Comparison of ENCODE assay signal across 11 cellular contexts in genomic region chr10:79158402-79159097, GRCh38.
DNase-seq lines count a peak whose midpoint lies in the region; ATAC-seq and TF ChIP-seq lines count a peak whose summit lies in the region.
"Had no signal": no experiment of that assay in that cellular context is flagged by ENCODE, and none has a peak within 500 bp of the region (broad histone marks: within the 10 kb centered on the region; RNA-seq: fewer than 3 reads in every experiment).

No MANE protein-coding gene starts in this region.

- no peak for ATAC-seq in SK-N-SH treated with all-trans-retinoic acid at 6 μM for 48 hours
- ATAC-seq: stimulated activated memory B cell treated with anti-CD40 and anti-IgM and Interleukin-4, amounts not matched to agents 10 μg/mL and 1 μg/mL and 100 μg/mL, for 72 hours had no signal

- no peaks in the 10 kb centered on the region; the same call in 1 of the 2 replicates for H4K20me1 ChIP-seq in SK-N-SH (ENCODE audit: insufficient read depth)

- WGBS in SK-N-SH (ENCODE audit: low lambda C conversion rate): 67% methylated on average over 2 of the region's 9 CpGs
- WGBS in esophagus, 2 donors: 83 to 88% methylated on average over 9 of the region's 9 CpGs
- WGBS in urinary bladder: 82% methylated on average over 9 of the region's 9 CpGs

- peak overlapping the region; percentile 43 for H3K27ac Mint-ChIP-seq in neural crest cell (ENCODE audit: unreplicated experiment)
- H3K27ac Mint-ChIP-seq in activated naive CD4-positive, alpha-beta T cell treated with anti-CD3 and anti-CD28 coated beads for 36 hours: no peak overlapping the region
- H3K27ac Mint-ChIP-seq: activated B cell treated with CpG ODN at 0.5 μM for 24 hours; stimulated activated memory B cell treated with anti-CD40 and anti-IgM and Interleukin-4, amounts not matched to agents 10 μg/mL and 1 μg/mL and 100 μg/mL, for 72 hours had no signal

- H3K9me2 ChIP-seq in SK-N-SH: no peaks in the 10 kb centered on the region

- no peak overlapping the region for H3K4me3 ChIP-seq in SK-N-SH (ENCODE audit: low read depth in 2 of 2, low read length in 1 of 2)
- H3K4me3 ChIP-seq in esophagus (ENCODE audit: low read depth in 1 of 2, low read length in 2 of 2): no peak overlapping the region
- H3K4me3 ChIP-seq in urinary bladder (ENCODE audit: low read depth, low read length): no peak overlapping the region

- CTCF ChIA-PET in SK-N-SH (lab: Yijun Ruan, JAX): interaction anchor here (0.7 to 9.6 kb wide), 8 partner anchors 10 to 1112 kb away, joined by 3 to 91 read pairs (median 4); no protein-coding TSS in a partner anchor
- CTCF ChIA-PET in activated naive CD4-positive, alpha-beta T cell treated with anti-CD3 and anti-CD28 coated beads for 36 hours (lab: Charles Lee): interaction anchor here (0.5 to 0.6 kb wide), 2 partner anchors 236 to 1111 kb away, joined by 3 read pairs; no protein-coding TSS in a partner anchor

- H3K79me2 ChIP-seq in SK-N-SH (ENCODE audit: insufficient read depth): peaks cover 94% of the 10 kb centered on the region

- TF ChIP-seq RAD21 in SK-N-SH (IDR thresholded peaks at IDR 0.05; ENCODE audit: low read length): no peak

- no peaks in the 10 kb centered on the region for H3K36me3 Mint-ChIP-seq in neural crest cell (ENCODE audit: low read depth)
- H3K36me3 Mint-ChIP-seq in activated naive CD4-positive, alpha-beta T cell treated with anti-CD3 and anti-CD28 coated beads for 36 hours (ENCODE audit: low read depth): no peaks in the 10 kb centered on the region
- H3K36me3 Mint-ChIP-seq: stimulated activated memory B cell treated with anti-CD40 and anti-IgM and Interleukin-4, amounts not matched to agents 10 μg/mL and 1 μg/mL and 100 μg/mL, for 72 hours had no signal

- H3K36me3 ChIP-seq in SK-N-SH (replicated peaks in 1 of 2; ENCODE audit: control insufficient read depth in 1 of 2, insufficient read depth in 2 of 2, low read length in 1 of 2): peaks cover 9% of the 10 kb centered on the region in 2 experiments
- H3K36me3 ChIP-seq in esophagus (ENCODE audit: control insufficient read depth in 2 of 2, insufficient read depth in 2 of 2, low read length in 1 of 2): peaks cover 2 to 40% of the 10 kb centered on the region in 2 donors
- no peaks in the 10 kb centered on the region for H3K36me3 ChIP-seq in urinary bladder (ENCODE audit: insufficient read depth)

- no peak overlapping the region for H2AFZ ChIP-seq in SK-N-SH (ENCODE audit: low read depth)

- H3K27ac ChIP-seq in SK-N-SH (ENCODE audit: low read depth in 2 of 2, low read length in 1 of 2): peak overlapping the region; percentile 94 to 95
- H3K27ac ChIP-seq in esophagus (ENCODE audit: low read depth in 2 of 2, low read length in 1 of 2): peak overlapping the region; percentile 68 to 79
- H3K27ac ChIP-seq in urinary bladder (ENCODE audit: low read depth): peak overlapping the region; percentile 40

- no peak for TF ChIP-seq EP300 in SK-N-SH (IDR thresholded peaks at IDR 0.05; ENCODE audit: borderline replicate concordance in 1 of 2, low read depth in 1 of 2, low read length in 1 of 2)

- H3K9ac ChIP-seq in SK-N-SH: peak overlapping the region; percentile 71

- DNase-seq in SK-N-SH (peak; percentile 65), neural crest cell (ENCODE audit: low read depth, low spot score) (no peak), T-helper 2 cell (no peak), NCI-H1436 treated with DMSO at 0.1 percent for 48 hours (lab: John Stamatoyannopoulos, UW) (no peak)
- DNase-seq in activated naive CD4-positive, alpha-beta T cell treated with anti-CD3 and anti-CD28 coated beads for 36 hours: no peak
- DNase-seq: 8988T, activated B cell treated with CpG ODN at 0.5 μM for 24 hours had no signal

- intact Hi-C loops in activated naive CD4-positive, alpha-beta T cell treated with anti-CD3 and anti-CD28 coated beads for 36 hours (cut with micrococcal nuclease): no loop called here

- POLR2A ChIA-PET in SK-N-SH (lab: Yijun Ruan, JAX): interaction anchor here (1.9 kb wide), 1 partner anchor 20 kb away, joined by 5 read pairs; no protein-coding TSS in a partner anchor

- no peak overlapping the region for H3K4me3 Mint-ChIP-seq in neural crest cell
- H3K4me3 Mint-ChIP-seq in activated naive CD4-positive, alpha-beta T cell treated with anti-CD3 and anti-CD28 coated beads for 36 hours: no peak overlapping the region
- H3K4me3 Mint-ChIP-seq: activated B cell treated with CpG ODN at 0.5 μM for 24 hours; stimulated activated memory B cell treated with anti-CD40 and anti-IgM and Interleukin-4, amounts not matched to agents 10 μg/mL and 1 μg/mL and 100 μg/mL, for 72 hours had no signal

- H3K27me3 ChIP-seq in SK-N-SH (ENCODE audit: insufficient read depth) (no peaks in the 10 kb centered on the region), esophagus (ENCODE audit: control insufficient read depth in 1 of 2, insufficient read depth in 2 of 2, low read length in 2 of 2) (no peaks in the 10 kb centered on the region)

- H3K4me1 ChIP-seq in SK-N-SH (ENCODE audit: control insufficient read depth in 1 of 2, insufficient read depth in 2 of 2, low read depth in 1 of 2, low read length in 1 of 2): peaks cover 61 to 92% of the 10 kb centered on the region in 2 experiments
- peaks cover 20 to 48% of the 10 kb centered on the region in 2 donors for H3K4me1 ChIP-seq in esophagus (ENCODE audit: control insufficient read depth in 2 of 2, insufficient read depth in 2 of 2, low read length in 1 of 2)
- H3K4me1 ChIP-seq in urinary bladder (ENCODE audit: insufficient read depth): no peaks in the 10 kb centered on the region

- no peaks in the 10 kb centered on the region for H3K9me3 Mint-ChIP-seq in neural crest cell
- no peaks in the 10 kb centered on the region for H3K9me3 Mint-ChIP-seq in activated naive CD4-positive, alpha-beta T cell treated with anti-CD3 and anti-CD28 coated beads for 36 hours
- H3K9me3 Mint-ChIP-seq: activated B cell treated with CpG ODN at 0.5 μM for 24 hours; stimulated activated memory B cell treated with anti-CD40 and anti-IgM and Interleukin-4, amounts not matched to agents 10 μg/mL and 1 μg/mL and 100 μg/mL, for 72 hours had no signal

- peaks cover 47% of the 10 kb centered on the region for H3F3A ChIP-seq in SK-N-SH (replicated peaks; ENCODE audit: insufficient read depth)

- no peaks in the 10 kb centered on the region for H3K27me3 Mint-ChIP-seq in neural crest cell (ENCODE audit: low read depth)
- no peaks in the 10 kb centered on the region for H3K27me3 Mint-ChIP-seq in activated naive CD4-positive, alpha-beta T cell treated with anti-CD3 and anti-CD28 coated beads for 36 hours (ENCODE audit: low read depth)
- H3K27me3 Mint-ChIP-seq: activated B cell treated with CpG ODN at 0.5 μM for 24 hours had no signal

- no peak for TF ChIP-seq CTCF in SK-N-SH (IDR thresholded peaks at IDR 0.05)
- TF ChIP-seq CTCF in neural crest cell (conservative IDR thresholded peaks at IDR 0.05): no peak

- peaks cover 32% of the 10 kb centered on the region for H3K4me1 Mint-ChIP-seq in neural crest cell
- no peaks in the 10 kb centered on the region for H3K4me1 Mint-ChIP-seq in activated naive CD4-positive, alpha-beta T cell treated with anti-CD3 and anti-CD28 coated beads for 36 hours (ENCODE audit: low read depth)
- H3K4me1 Mint-ChIP-seq: activated B cell treated with CpG ODN at 0.5 μM for 24 hours; stimulated activated memory B cell treated with anti-CD40 and anti-IgM and Interleukin-4, amounts not matched to agents 10 μg/mL and 1 μg/mL and 100 μg/mL, for 72 hours had no signal

- H3K9me3 ChIP-seq in SK-N-SH: no peaks in the 10 kb centered on the region
- no peaks in the 10 kb centered on the region for H3K9me3 ChIP-seq in esophagus (ENCODE audit: control insufficient read depth in 2 of 2, insufficient read depth in 1 of 2, low read depth in 1 of 2, low read length in 1 of 2)

- peak overlapping the region; percentile 65; the same call in 1 of the 2 replicates for H3K4me2 ChIP-seq in SK-N-SH

TF ChIP-seq in SK-N-SH, 30 proteins besides CTCF, POLR2A, EP300 and RAD21:
- TF ChIP-seq CHD2 (IDR thresholded peaks at IDR 0.05; ENCODE audit: low read length, partially characterized antibody) (peak; percentile 62), PBX3 (IDR thresholded peaks at IDR 0.05) (no peak)
TF ChIP-seq in SK-N-SH: peak in this region for 1.

TF ChIP-seq in SK-N-SH treated with all-trans-retinoic acid at 6 μM for 48 hours, 23 proteins besides CTCF, POLR2A, EP300 and RAD21:
- TF ChIP-seq BACH2 (CRISPR knock-in tag; IDR thresholded peaks at IDR 0.05; ENCODE audit: borderline replicate concordance) (no peak), SNAI2 (CRISPR knock-in tag; IDR thresholded peaks at IDR 0.05) (no peak), PATZ1 (CRISPR knock-in tag; IDR thresholded peaks at IDR 0.05; ENCODE audit: borderline replicate concordance) (no peak), ESRRG (CRISPR knock-in tag; IDR thresholded peaks at IDR 0.05) (no peak), RARB (CRISPR knock-in tag; IDR thresholded peaks at IDR 0.05) (no peak), CSRNP3 (CRISPR knock-in tag; IDR thresholded peaks at IDR 0.05) (no peak), CSDC2 (CRISPR knock-in tag; IDR thresholded peaks at IDR 0.05) (no peak)

Comparison
In these comparisons a context has a peak if more than half of its experiments do, and no peak if none do; other contexts are left out.
1. H3K27ac ChIP-seq: peak in every context shown above with its lines; median percentile 94 in SK-N-SH; 74 in esophagus; 40 in urinary bladder.